ENCODE assay signal across 8 cellular contexts in the genomic region with DNA sequence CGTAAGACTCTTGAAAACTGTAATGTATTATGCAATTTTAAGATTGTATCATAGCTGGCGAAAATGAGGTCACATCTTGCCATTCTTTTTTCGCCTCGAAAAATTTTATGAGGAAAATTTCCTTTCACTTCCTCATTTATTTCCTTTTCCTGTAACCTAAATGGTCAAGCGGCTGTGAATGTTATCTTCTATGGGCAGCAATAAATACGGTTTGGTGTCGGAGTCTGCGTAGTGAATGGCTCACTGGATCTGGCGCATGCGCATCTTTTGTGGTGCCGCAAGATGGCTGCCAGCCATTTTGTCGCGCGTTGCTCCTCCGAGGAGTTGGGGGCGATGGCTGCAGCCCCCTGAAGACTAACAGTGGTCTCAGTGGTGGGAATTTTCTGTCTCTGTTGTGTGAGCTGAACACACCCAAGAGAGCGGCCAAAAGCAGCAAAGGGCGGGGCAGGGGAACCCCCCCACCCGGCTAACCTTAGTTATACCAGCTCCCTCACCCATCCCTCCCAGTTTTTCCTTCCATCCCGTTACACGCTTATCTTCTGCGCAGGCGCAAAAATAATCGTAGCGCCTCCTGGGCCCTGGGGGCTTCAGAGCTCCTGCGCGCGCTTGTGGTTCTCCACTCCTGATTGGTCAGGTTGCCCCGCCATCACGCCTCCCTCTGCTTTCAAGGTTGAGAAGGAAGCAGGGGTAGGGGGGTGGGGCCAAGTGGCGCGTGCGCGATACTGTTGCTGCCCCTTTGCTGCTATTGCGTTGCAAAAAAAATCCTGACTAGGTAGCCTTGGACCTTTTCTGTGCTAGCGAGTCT. TPM values are rescaled to one million over a fixed set of nuclear protein-coding genes. Genes with fewer than 3 reads are reported as not detected.
DNase-seq lines count a peak whose midpoint lies in the region; ATAC-seq and TF ChIP-seq lines count a peak whose summit lies in the region.

A gene (plus strand): TSS at position 722 of the 805 bp plus-strand sequence. CDS start 568 bp downstream, outside the sequence.

- H3K9me3 ChIP-seq in mononuclear cell (ENCODE audit: low read depth, low read length) = no peaks in the 10 kb centered on the region

- H3K4me3 ChIP-seq in epithelial cell of esophagus (ENCODE audit: low read length) (peak within 1 kb of the TSS; percentile 98), mononuclear cell (ENCODE audit: low read length) (peak within 1 kb of the TSS; percentile 89)

- peaks cover 2% of the 10 kb centered on the region for H3K36me3 Mint-ChIP-seq in IgD-negative memory B cell

- peak; percentile 86 for ATAC-seq in GM21529 (IDR thresholded peaks at IDR 0.05; ENCODE audit: unreplicated experiment)

- H3K27ac Mint-ChIP-seq in IgD-negative memory B cell = peak within 1 kb of the TSS; percentile 95 to 100 (median 100)

- peaks cover 0 to 6% (median 2%) of the 10 kb centered on the region in 3 donors for H3K9me3 Mint-ChIP-seq in IgD-negative memory B cell

- H3K27me3 ChIP-seq in mononuclear cell (ENCODE audit: insufficient read depth, low read length) = no peaks in the 10 kb centered on the region

- no peaks in the 10 kb centered on the region for H3K27me3 Mint-ChIP-seq in IgD-negative memory B cell

- DNase-seq in DMS114 treated with DMSO at 0.1 percent for 48 hours (lab: John Stamatoyannopoulos, UW; ENCODE audit: unreplicated experiment) = peak; percentile 100
- DNase-seq in OCI-M2 (lab: John Stamatoyannopoulos, UW; ENCODE audit: unreplicated experiment) = peak; percentile 94
- DNase-seq in activated T-cell treated with anti-CD3 and anti-CD28 coated beads for 4 hours = peak; percentile 96
- peak; percentile 100 for DNase-seq in epithelial cell of esophagus (ENCODE audit: low read depth)
- peak; percentile 96 to 98 for DNase-seq in stimulated activated CD8-positive, alpha-beta memory T cell treated with anti-CD3 and anti-CD28 coated beads, Interleukin-4, amount 100 ng/mL, for 1 hour (ENCODE audit: low read depth in 2 of 2, low spot score in 1 of 2)

- H3K4me3 Mint-ChIP-seq in IgD-negative memory B cell = peak within 1 kb of the TSS; percentile 95 to 99 (median 98)

- no peak for TF ChIP-seq CTCF in epithelial cell of esophagus (IDR thresholded peaks at IDR 0.05; ENCODE audit: insufficient read depth, low read depth, low read length, missing control alignments)

- peaks cover 21 to 29% (median 23%) of the 10 kb centered on the region in 3 donors for H3K4me1 Mint-ChIP-seq in IgD-negative memory B cell

- peaks cover 14% of the 10 kb centered on the region for H3K4me1 ChIP-seq in mononuclear cell (ENCODE audit: insufficient read depth, low read length)

RNA-seq across cellular contexts. Expression of the gene that starts here (rescaled TPM):
- polyA plus RNA-seq in IgD-negative memory B cell = 34.1 TPM
- 34.1 TPM for total RNA-seq in mononuclear cell

Comparison
In these comparisons a context has a peak if more than half of its experiments do, and no peak if none do; other contexts are left out.
1. Peak in every context shown above with its lines: DNase-seq, ATAC-seq and H3K4me3 ChIP-seq.